Comparison of ENCODE assay signal across 9 cellular contexts in genomic region chr1:117059678-117060440, GRCh38. TPM values are rescaled to one million over a fixed set of nuclear protein-coding genes. Genes with fewer than 3 reads are reported as not detected.
A peak's percentile ranks its signal among the peaks of the same experiment; 100 is the strongest.
DNase-seq lines count a peak whose midpoint lies in the region; ATAC-seq and TF ChIP-seq lines count a peak whose summit lies in the region.
"Had no signal": no experiment of that assay in that cellular context is flagged by ENCODE, and none has a peak within 500 bp of the region (broad histone marks: within the 10 kb centered on the region; RNA-seq: fewer than 3 reads in every experiment).

Gene TTF2, plus strand, starts transcription at chr1:117060326. Its CDS starts 21 bp downstream, at chr1:117060347.

- H3K27me3 Mint-ChIP-seq in chondrocyte (ENCODE audit: low read depth), result no peaks in the 10 kb centered on the region
- H3K27me3 Mint-ChIP-seq: dendritic cell treated with granulocyte-macrophage colony-stimulating factor and Interleukin-4, amounts not matched to agents 40 ng/mL and 50 ng/mL, for 4 days had no signal

- peak within 1 kb of the TSS; percentile 32 for H3K27ac Mint-ChIP-seq in chondrocyte (ENCODE audit: unreplicated experiment)
- H3K27ac Mint-ChIP-seq: dendritic cell treated with granulocyte-macrophage colony-stimulating factor and Interleukin-4, amounts not matched to agents 40 ng/mL and 50 ng/mL, for 4 days had no signal

- H3K36me3 ChIP-seq in kidney epithelial cell (ENCODE audit: control insufficient read depth, insufficient read depth, low read length), result no peaks in the 10 kb centered on the region

- peak; percentile 93 for ATAC-seq in HG03432 (IDR thresholded peaks at IDR 0.05; ENCODE audit: unreplicated experiment)

- H3K4me3 Mint-ChIP-seq in chondrocyte (ENCODE audit: unreplicated experiment), result no peak within 1 kb of the TSS
- H3K4me3 Mint-ChIP-seq: dendritic cell treated with granulocyte-macrophage colony-stimulating factor and Interleukin-4, amounts not matched to agents 40 ng/mL and 50 ng/mL, for 4 days had no signal

- peak; percentile 63 for TF ChIP-seq POLR2A in GM19193 (IDR thresholded peaks at IDR 0.05; ENCODE audit: extremely low read depth, insufficient read depth, insufficient read length)

- no peaks in the 10 kb centered on the region for H3K9me3 Mint-ChIP-seq in chondrocyte (ENCODE audit: low read depth)
- H3K9me3 Mint-ChIP-seq: dendritic cell treated with granulocyte-macrophage colony-stimulating factor and Interleukin-4, amounts not matched to agents 40 ng/mL and 50 ng/mL, for 4 days had no signal

- no peaks in the 10 kb centered on the region for H3K27me3 ChIP-seq in kidney epithelial cell (ENCODE audit: control insufficient read depth, insufficient read depth, low read length)

- DNase-seq in Ammon's horn (ENCODE audit: low spot score) (peak; percentile 99), NCI-H460 (ENCODE audit: extremely low read depth, low read depth) (peak; percentile 97), chondrocyte (ENCODE audit: low spot score) (peak; percentile 96), kidney epithelial cell (ENCODE audit: low read depth) (peak; percentile 98)
- DNase-seq in activated CD4-positive, CD25-positive, alpha-beta regulatory T cell treated with anti-CD3 and anti-CD28 coated beads, Interleukin-2, amount 50 U/mL, for 72 hours, result peak; percentile 91
- peak; percentile 91 to 94 for DNase-seq in stimulated activated CD4-positive, alpha-beta T cell treated with anti-CD3 and anti-CD28 coated beads, Interleukin-15, amount 100 ng/mL, for 48 hours (ENCODE audit: low read depth in 2 of 2)

- TF ChIP-seq CTCF in chondrocyte (IDR thresholded peaks at IDR 0.05), result peak; percentile 60
- TF ChIP-seq CTCF in kidney epithelial cell (IDR thresholded peaks at IDR 0.05; ENCODE audit: insufficient read depth, low read length, poor library complexity, severe bottlenecking), result no peak

- peaks cover 2% of the 10 kb centered on the region for H3K36me3 Mint-ChIP-seq in chondrocyte (ENCODE audit: low read depth)

- H3K4me3 ChIP-seq in kidney epithelial cell (ENCODE audit: low read depth, low read length), result peak within 1 kb of the TSS; percentile 75

- peaks cover 14% of the 10 kb centered on the region for H3K4me1 Mint-ChIP-seq in chondrocyte (ENCODE audit: low read depth)

RNA-seq across cellular contexts. Expression of gene TTF2, which starts in this region (rescaled TPM):
- total RNA-seq in NCI-H460 (2014; rRNA removed; shearing (Covaris generic)), result 23.1 and 27.6 TPM in 2 replicates
- 37.7 and 58.7 TPM in 2 replicates for polyA plus RNA-seq in NCI-H460 (2014; cell fraction: nucleus; rRNA removed)
- total RNA-seq in chondrocyte, result 16.3 to 21.4 TPM (median 16.4 TPM) in 3 replicates
- 7.1 and 14.3 TPM in 2 replicates for total RNA-seq in kidney epithelial cell

Comparison
In these comparisons a context has a peak if more than half of its experiments do, and no peak if none do; other contexts are left out.
1. Peak in every context shown above with its lines: DNase-seq, ATAC-seq and H3K4me3 ChIP-seq.